Comparison of ENCODE assay signal across 1 cellular context in genomic region chr13:28719227-28719562, GRCh38.
TF ChIP-seq lines count a peak whose summit lies in the region.

No MANE protein-coding gene starts in this region.

TF ChIP-seq in HEK293, 187 proteins besides CTCF, POLR2A, EP300 and RAD21 (continued from another document):
- TF ChIP-seq PBX3 (CRISPR knock-in tag; IDR thresholded peaks at IDR 0.05) (no peak), ZNF114 (tag by site-specific recombination; IDR thresholded peaks at IDR 0.05) (no peak), ZNF423 (tag by site-specific recombination; IDR thresholded peaks at IDR 0.05) (no peak), ZNF704 (tag by site-specific recombination; IDR thresholded peaks at IDR 0.05) (no peak), IKZF3 (tag by site-specific recombination; IDR thresholded peaks at IDR 0.05) (no peak), ZNF664 (tag by site-specific recombination; IDR thresholded peaks at IDR 0.05) (no peak), PRDM1 (tag by site-specific recombination; IDR thresholded peaks at IDR 0.05) (no peak), ZSCAN16 (tag by site-specific recombination; IDR thresholded peaks at IDR 0.05) (no peak), ZBTB7A (tag by site-specific recombination; IDR thresholded peaks at IDR 0.05; ENCODE audit: low read depth) (no peak), WT1 (tag by site-specific recombination; IDR thresholded peaks at IDR 0.05) (no peak), ZNF184 (tag by site-specific recombination; IDR thresholded peaks at IDR 0.05) (no peak), ZNF350 (tag by site-specific recombination; IDR thresholded peaks at IDR 0.05) (no peak), REPIN1 (tag by site-specific recombination; IDR thresholded peaks at IDR 0.05; ENCODE audit: low read depth) (no peak), AEBP2 (tag by site-specific recombination; IDR thresholded peaks at IDR 0.05; ENCODE audit: borderline replicate concordance) (no peak), ZNF202 (tag by site-specific recombination; IDR thresholded peaks at IDR 0.05; ENCODE audit: borderline replicate concordance) (no peak), ZBTB20 (tag by site-specific recombination; IDR thresholded peaks at IDR 0.05) (0 out of 2 replicates have a peak, but pooled peaks have one; percentile 20), ZNF16 (tag by site-specific recombination; IDR thresholded peaks at IDR 0.05; ENCODE audit: low read depth) (no peak), ZNF354C (tag by site-specific recombination; IDR thresholded peaks at IDR 0.05; ENCODE audit: borderline replicate concordance, low read depth) (no peak), ZNF791 (tag by site-specific recombination; IDR thresholded peaks at IDR 0.05) (no peak), ZFP69B (tag by site-specific recombination; IDR thresholded peaks at IDR 0.05) (0 out of 2 replicates have a peak, but pooled peaks have one; percentile 19), ZNF488 (tag by site-specific recombination; IDR thresholded peaks at IDR 0.05) (no peak), ZNF174 (tag by site-specific recombination; IDR thresholded peaks at IDR 0.05) (no peak), MEIS1 (CRISPR knock-in tag; IDR thresholded peaks at IDR 0.05; ENCODE audit: borderline replicate concordance) (no peak), ZNF513 (tag by site-specific recombination; IDR thresholded peaks at IDR 0.05) (no peak), TRIM28 (IDR thresholded peaks at IDR 0.05; ENCODE audit: borderline replicate concordance, low read length) (no peak)
- TF ChIP-seq, protein P1, sequence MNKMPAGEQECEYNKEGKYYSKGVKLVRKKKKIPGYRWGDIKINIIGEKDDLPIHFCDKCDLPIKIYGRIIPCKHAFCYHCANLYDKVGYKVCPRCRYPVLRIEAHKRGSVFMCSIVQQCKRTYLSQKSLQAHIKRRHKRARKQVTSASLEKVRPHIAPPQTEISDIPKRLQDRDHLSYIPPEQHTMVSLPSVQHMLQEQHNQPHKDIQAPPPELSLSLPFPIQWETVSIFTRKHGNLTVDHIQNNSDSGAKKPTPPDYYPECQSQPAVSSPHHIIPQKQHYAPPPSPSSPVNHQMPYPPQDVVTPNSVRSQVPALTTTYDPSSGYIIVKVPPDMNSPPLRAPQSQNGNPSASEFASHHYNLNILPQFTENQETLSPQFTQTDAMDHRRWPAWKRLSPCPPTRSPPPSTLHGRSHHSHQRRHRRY (tag by site-specific recombination; IDR thresholded peaks at IDR 0.05), result no peak
- TF ChIP-seq, protein P2, sequence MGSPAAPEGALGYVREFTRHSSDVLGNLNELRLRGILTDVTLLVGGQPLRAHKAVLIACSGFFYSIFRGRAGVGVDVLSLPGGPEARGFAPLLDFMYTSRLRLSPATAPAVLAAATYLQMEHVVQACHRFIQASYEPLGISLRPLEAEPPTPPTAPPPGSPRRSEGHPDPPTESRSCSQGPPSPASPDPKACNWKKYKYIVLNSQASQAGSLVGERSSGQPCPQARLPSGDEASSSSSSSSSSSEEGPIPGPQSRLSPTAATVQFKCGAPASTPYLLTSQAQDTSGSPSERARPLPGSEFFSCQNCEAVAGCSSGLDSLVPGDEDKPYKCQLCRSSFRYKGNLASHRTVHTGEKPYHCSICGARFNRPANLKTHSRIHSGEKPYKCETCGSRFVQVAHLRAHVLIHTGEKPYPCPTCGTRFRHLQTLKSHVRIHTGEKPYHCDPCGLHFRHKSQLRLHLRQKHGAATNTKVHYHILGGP (tag by site-specific recombination; IDR thresholded peaks at IDR 0.05), result no peak
